Comparison of ENCODE assay signal across 1 cellular context in genomic region chr17:48037036-48037881, GRCh38.
TF ChIP-seq lines count a peak whose summit lies in the region.

Gene COPZ2 (minus strand): TSS chr17:48037797. CDS start chr17:48037777, 20 bp downstream.

TF ChIP-seq in HepG2, 621 proteins besides CTCF, POLR2A, EP300 and RAD21 (continued from another document and continues in another):
- TF ChIP-seq GTF3A (CRISPR knock-in tag; conservative IDR thresholded peaks at IDR 0.05), result no peak
- no peak for TF ChIP-seq CHD4 (IDR thresholded peaks at IDR 0.05; ENCODE audit: borderline replicate concordance, low read length)
- TF ChIP-seq ZNF30 (CRISPR knock-in tag; IDR thresholded peaks at IDR 0.05), result no peak
- no peak for TF ChIP-seq ZBTB21 (CRISPR knock-in tag; IDR thresholded peaks at IDR 0.05)
- peak; percentile 31; the same call in 1 of the 2 replicates for TF ChIP-seq ZNF510 (CRISPR knock-in tag; IDR thresholded peaks at IDR 0.05; ENCODE audit: low read depth)
- no peak for TF ChIP-seq TMF1 (CRISPR knock-in tag; IDR thresholded peaks at IDR 0.05; ENCODE audit: low read depth)
- no peak for TF ChIP-seq PPARG (CRISPR knock-in tag; conservative IDR thresholded peaks at IDR 0.05)
- no peak for TF ChIP-seq E2F5 (CRISPR knock-in tag; conservative IDR thresholded peaks at IDR 0.05)
- no peak for TF ChIP-seq SETDB1 (CRISPR knock-in tag; IDR thresholded peaks at IDR 0.05; ENCODE audit: borderline replicate concordance)
- 0 out of 2 replicates have a peak, but pooled peaks have one; percentile 54 for TF ChIP-seq ZNF414 (CRISPR knock-in tag; IDR thresholded peaks at IDR 0.05)
- no peak for TF ChIP-seq FOSL2 (CRISPR knock-in tag; IDR thresholded peaks at IDR 0.05)
- TF ChIP-seq IKZF5 (CRISPR knock-in tag; IDR thresholded peaks at IDR 0.05), result peak; percentile 52; the same call in 1 of the 2 replicates
- no peak for TF ChIP-seq ZXDC (CRISPR knock-in tag; IDR thresholded peaks at IDR 0.05)
- TF ChIP-seq HOXA3 (CRISPR knock-in tag; IDR thresholded peaks at IDR 0.05), result peak; percentile 39; the same call in 1 of the 2 replicates
- TF ChIP-seq STAT6 (CRISPR knock-in tag; IDR thresholded peaks at IDR 0.05; ENCODE audit: borderline replicate concordance), result no peak
- TF ChIP-seq ZNF784 (CRISPR knock-in tag; IDR thresholded peaks at IDR 0.05; ENCODE audit: borderline replicate concordance), result peak; percentile 93
- TF ChIP-seq FOXK2 (IDR thresholded peaks at IDR 0.05), result no peak
- TF ChIP-seq ISL2 (CRISPR knock-in tag; IDR thresholded peaks at IDR 0.05), result no peak; the same call in 1 of the 2 replicates
- no peak for TF ChIP-seq GLMP (CRISPR knock-in tag; IDR thresholded peaks at IDR 0.05; ENCODE audit: borderline replicate concordance)
- no peak for TF ChIP-seq HOMEZ (CRISPR knock-in tag; IDR thresholded peaks at IDR 0.05; ENCODE audit: low read depth)
- TF ChIP-seq ZNF569 (CRISPR knock-in tag; IDR thresholded peaks at IDR 0.05; ENCODE audit: borderline replicate concordance), result no peak
- TF ChIP-seq MED8 (CRISPR knock-in tag; IDR thresholded peaks at IDR 0.05; ENCODE audit: insufficient replicate concordance), result no peak
- TF ChIP-seq RFXAP (CRISPR knock-in tag; IDR thresholded peaks at IDR 0.05; ENCODE audit: borderline replicate concordance), result no peak; the same call in 1 of the 2 replicates
- TF ChIP-seq ZFP41 (CRISPR knock-in tag; IDR thresholded peaks at IDR 0.05; ENCODE audit: borderline replicate concordance), result peak; percentile 96; the same call in 1 of the 2 replicates
- TF ChIP-seq NFYC (CRISPR knock-in tag; IDR thresholded peaks at IDR 0.05), result peak; percentile 16; the same call in 1 of the 2 replicates
- TF ChIP-seq ZNF639 (CRISPR knock-in tag; conservative IDR thresholded peaks at IDR 0.05), result no peak
- no peak for TF ChIP-seq STAT5B (CRISPR knock-in tag; IDR thresholded peaks at IDR 0.05)
- TF ChIP-seq NFATC3 (CRISPR knock-in tag; IDR thresholded peaks at IDR 0.05), result no peak
- TF ChIP-seq ATF6 (CRISPR knock-in tag; conservative IDR thresholded peaks at IDR 0.05), result no peak
- no peak for TF ChIP-seq NR3C1 (CRISPR knock-in tag; IDR thresholded peaks at IDR 0.05)
- peak; percentile 12 for TF ChIP-seq SKI (IDR thresholded peaks at IDR 0.05; ENCODE audit: partially characterized antibody)
- no peak for TF ChIP-seq NCOA5 (CRISPR knock-in tag; IDR thresholded peaks at IDR 0.05)
- no peak for TF ChIP-seq MNT (IDR thresholded peaks at IDR 0.05)
- TF ChIP-seq UBTF (CRISPR knock-in tag; IDR thresholded peaks at IDR 0.05), result peak; percentile 68; the same call in 1 of the 2 replicates
- TF ChIP-seq RARG (CRISPR knock-in tag; IDR thresholded peaks at IDR 0.05; ENCODE audit: low read depth), result no peak
- TF ChIP-seq ATF3 (CRISPR knock-in tag; IDR thresholded peaks at IDR 0.05), result no peak
- TF ChIP-seq ZNF629 (CRISPR knock-in tag; conservative IDR thresholded peaks at IDR 0.05), result no peak
- no peak for TF ChIP-seq KDM5A (IDR thresholded peaks at IDR 0.05; ENCODE audit: borderline replicate concordance, low read length)
- TF ChIP-seq DMAP1 (CRISPR knock-in tag; IDR thresholded peaks at IDR 0.05), result 0 out of 2 replicates have a peak, but pooled peaks have one; percentile 27
- no peak for TF ChIP-seq ELF4 (CRISPR knock-in tag; IDR thresholded peaks at IDR 0.05; ENCODE audit: borderline replicate concordance)
